Comparison of ENCODE assay signal across 9 cellular contexts in genomic region chr5:68368686-68369359, GRCh38.
DNase-seq lines count a peak whose midpoint lies in the region; ATAC-seq, FAIRE-seq and TF ChIP-seq lines count a peak whose summit lies in the region.
"Had no signal": no experiment of that assay in that cellular context is flagged by ENCODE, and none has a peak within 500 bp of the region (broad histone marks: within the 10 kb centered on the region; RNA-seq: fewer than 3 reads in every experiment).

No MANE protein-coding gene starts in this region.

- H3K9me2 ChIP-seq in hepatocyte (replicated peaks; ENCODE audit: insufficient read depth): no peaks in the 10 kb centered on the region

- H3K4me1 Mint-ChIP-seq in activated CD4-positive, alpha-beta T cell treated with anti-CD3 and anti-CD28 coated beads for 36 hours: peaks cover 36% of the 10 kb centered on the region
- peaks cover 10% of the 10 kb centered on the region for H3K4me1 Mint-ChIP-seq in astrocyte (ENCODE audit: low read depth, unreplicated experiment)

- H3K9me3 ChIP-seq in astrocyte (ENCODE audit: insufficient read depth, low read depth, low read length): no peaks in the 10 kb centered on the region
- no peaks in the 10 kb centered on the region for H3K9me3 ChIP-seq in skeletal muscle satellite cell (replicated peaks; ENCODE audit: low read length)
- H3K9me3 ChIP-seq in hepatocyte (ENCODE audit: low read depth): no peaks in the 10 kb centered on the region

- intact Hi-C loops in activated CD4-positive, alpha-beta T cell treated with anti-CD3 and anti-CD28 coated beads for 36 hours (cut with DNase I, micrococcal nuclease): loop anchor here (1.0 to 5.0 kb wide), 3 partner anchors 26 to 82 kb away; no protein-coding TSS in a partner anchor
- intact Hi-C loops in left colon (cut with DNase I, micrococcal nuclease): no loop called here

- WGBS in hepatocyte (ENCODE audit: low lambda C conversion rate, missing lambda C conversion rate): 89% methylated on average over 2 of the region's 2 CpGs

- H3K27me3 ChIP-seq in astrocyte (ENCODE audit: insufficient read depth, low read length) (no peaks in the 10 kb centered on the region), skeletal muscle satellite cell (ENCODE audit: control insufficient read depth, insufficient read depth, low read length) (no peaks in the 10 kb centered on the region), hepatocyte (no peaks in the 10 kb centered on the region)

- H3K4me2 ChIP-seq in astrocyte (ENCODE audit: low read length): peak overlapping the region; percentile 33
- peak overlapping the region; percentile 50 for H3K4me2 ChIP-seq in skeletal muscle satellite cell (ENCODE audit: low read length)
- no peak overlapping the region for H3K4me2 ChIP-seq in hepatocyte

- H3K4me3 Mint-ChIP-seq in activated CD4-positive, alpha-beta T cell treated with anti-CD3 and anti-CD28 coated beads for 36 hours: no peak overlapping the region
- no peak overlapping the region for H3K4me3 Mint-ChIP-seq in astrocyte (ENCODE audit: unreplicated experiment)

- H3K4me3 ChIP-seq in astrocyte (ENCODE audit: insufficient read depth, low read depth, low read length): no peak overlapping the region
- H3K4me3 ChIP-seq in skeletal muscle satellite cell (ENCODE audit: low read length): peak overlapping the region; percentile 15
- H3K4me3 ChIP-seq in hepatocyte: no peak overlapping the region

- H3K4me1 ChIP-seq in astrocyte (ENCODE audit: insufficient read depth, low read length) (peaks cover 9% of the 10 kb centered on the region), skeletal muscle satellite cell (ENCODE audit: control insufficient read depth, insufficient read depth, low read length) (peaks cover 29% of the 10 kb centered on the region), hepatocyte (ENCODE audit: insufficient read depth) (no peaks in the 10 kb centered on the region)

- H3K79me2 ChIP-seq in astrocyte (ENCODE audit: insufficient read depth, low read length): no peaks in the 10 kb centered on the region
- no peaks in the 10 kb centered on the region for H3K79me2 ChIP-seq in hepatocyte

- peak; percentile 25 for DNase-seq in activated CD4-positive, alpha-beta T cell treated with anti-CD3 and anti-CD28 coated beads for 36 hours
- no peak for DNase-seq in activated CD4-positive, alpha-beta T cell treated with anti-CD3 and anti-CD28 coated beads for 1 hour
- DNase-seq in NCI-H2029 treated with DMSO at 0.1 percent for 48 hours (lab: John Stamatoyannopoulos, UW): peak; percentile 70
- peak; percentile 28 for DNase-seq in astrocyte (ENCODE audit: low read depth)
- no peak for DNase-seq in NCI-H524 treated with DMSO at 0.1 percent for 48 hours (lab: John Stamatoyannopoulos, UW)
- DNase-seq in left colon: no peak
- DNase-seq in hepatocyte (ENCODE audit: low spot score): no peak
- DNase-seq: NCI-H526 treated with DMSO at 0.1 percent for 48 hours had no signal

- H3K27ac Mint-ChIP-seq in activated CD4-positive, alpha-beta T cell treated with anti-CD3 and anti-CD28 coated beads for 36 hours: peak overlapping the region; percentile 52
- no peak overlapping the region for H3K27ac Mint-ChIP-seq in astrocyte (ENCODE audit: unreplicated experiment)

- H3K9me3 Mint-ChIP-seq in activated CD4-positive, alpha-beta T cell treated with anti-CD3 and anti-CD28 coated beads for 36 hours (ENCODE audit: low read depth): no peaks in the 10 kb centered on the region
- peaks cover 2% of the 10 kb centered on the region for H3K9me3 Mint-ChIP-seq in astrocyte (ENCODE audit: unreplicated experiment)

- no peak for FAIRE-seq in astrocyte (lab: Jason Lieb, UNC)

- no peaks in the 10 kb centered on the region for H3K36me3 ChIP-seq in astrocyte (ENCODE audit: insufficient read depth, low read length)
- H3K36me3 ChIP-seq in skeletal muscle satellite cell (ENCODE audit: insufficient read depth, low read length): no peaks in the 10 kb centered on the region
- H3K36me3 ChIP-seq in hepatocyte (replicated peaks; ENCODE audit: insufficient read depth, low read depth): no peaks in the 10 kb centered on the region

- POLR2A ChIA-PET in activated CD4-positive, alpha-beta T cell treated with anti-CD3 and anti-CD28 coated beads for 36 hours (lab: Charles Lee): no interaction called here

- CTCF ChIA-PET in activated CD4-positive, alpha-beta T cell treated with anti-CD3 and anti-CD28 coated beads for 36 hours (lab: Charles Lee): interaction anchor here (1.3 to 1.4 kb wide), 2 partner anchors 10 to 82 kb away, joined by 3 to 4 read pairs; no protein-coding TSS in a partner anchor

- no peak overlapping the region for H3K27ac ChIP-seq in astrocyte (ENCODE audit: low read depth, low read length)
- no peak overlapping the region for H3K27ac ChIP-seq in hepatocyte

- H3K36me3 Mint-ChIP-seq in activated CD4-positive, alpha-beta T cell treated with anti-CD3 and anti-CD28 coated beads for 36 hours (ENCODE audit: low read depth): no peaks in the 10 kb centered on the region
- no peaks in the 10 kb centered on the region for H3K36me3 Mint-ChIP-seq in astrocyte (ENCODE audit: low read depth, unreplicated experiment)

- peak; percentile 57 for ATAC-seq in activated CD4-positive, alpha-beta T cell treated with anti-CD3 and anti-CD28 coated beads for 36 hours
- no peak for ATAC-seq in left colon

- no peaks in the 10 kb centered on the region for H4K20me1 ChIP-seq in astrocyte (ENCODE audit: insufficient read depth, low read length)
- no peaks in the 10 kb centered on the region for H4K20me1 ChIP-seq in hepatocyte (ENCODE audit: insufficient read depth, poor library complexity, severe bottlenecking)

- H3K9ac ChIP-seq in astrocyte (ENCODE audit: low read length) (no peak overlapping the region), skeletal muscle satellite cell (ENCODE audit: low read depth, low read length) (no peak overlapping the region)

- H3K27me3 Mint-ChIP-seq in activated CD4-positive, alpha-beta T cell treated with anti-CD3 and anti-CD28 coated beads for 36 hours: no peaks in the 10 kb centered on the region
- no peaks in the 10 kb centered on the region for H3K27me3 Mint-ChIP-seq in astrocyte (ENCODE audit: low read depth, unreplicated experiment)

- no peak for TF ChIP-seq CTCF in astrocyte (IDR thresholded peaks at IDR 0.05; ENCODE audit: insufficient read depth, low read depth, low read length)
- no peak for TF ChIP-seq CTCF in hepatocyte (IDR thresholded peaks at IDR 0.05; ENCODE audit: poor library complexity)

- H2AFZ ChIP-seq in astrocyte (ENCODE audit: low read depth, low read length) (no peak overlapping the region), hepatocyte (no peak overlapping the region)

Comparison
In these comparisons a context has a peak if more than half of its experiments do, and no peak if none do; other contexts are left out.
1. DNase-seq: peak in activated CD4-positive, alpha-beta T cell treated with anti-CD3 and anti-CD28 coated beads for 36 hours (single experiment), NCI-H2029 treated with DMSO at 0.1 percent for 48 hours (single experiment) and astrocyte (single experiment); none in activated CD4-positive, alpha-beta T cell treated with anti-CD3 and anti-CD28 coated beads for 1 hour (single experiment), NCI-H524 treated with DMSO at 0.1 percent for 48 hours (single experiment), left colon (0 of 2) and hepatocyte (single experiment).
2. intact Hi-C loops: an anchor here in activated CD4-positive, alpha-beta T cell treated with anti-CD3 and anti-CD28 coated beads for 36 hours (1.0 to 5.0 kb wide); none called in left colon.